ENCODE assay signal across 22 cellular contexts in genomic region chr11:15970506-15971214, GRCh38.
A peak's percentile ranks its signal among the peaks of the same experiment; 100 is the strongest.
DNase-seq lines count a peak whose midpoint lies in the region; ATAC-seq and TF ChIP-seq lines count a peak whose summit lies in the region.
"Had no signal": no experiment of that assay in that cellular context is flagged by ENCODE, and none has a peak within 500 bp of the region (broad histone marks: within the 10 kb centered on the region; RNA-seq: fewer than 3 reads in every experiment).

No MANE protein-coding gene starts in this region.

- peak overlapping the region; percentile 98 for H3K27ac ChIP-seq in ACC112 (ENCODE audit: low read depth, low read length)
- peak overlapping the region in 3 of 4 donors; percentile 48 to 62 (median 50) for H3K27ac ChIP-seq in body of pancreas
- H3K27ac ChIP-seq in osteoblast (ENCODE audit: low read depth, low read length): peak overlapping the region; percentile 92

- H3K4me1 Mint-ChIP-seq in activated CD4-positive, alpha-beta memory T cell treated with anti-CD3 and anti-CD28 coated beads for 36 hours (ENCODE audit: low read depth): no peaks in the 10 kb centered on the region
- H3K4me1 Mint-ChIP-seq: B cell; central memory CD8-positive, alpha-beta T cell; T-helper 17 cell had no signal

- CTCF ChIA-PET in activated CD4-positive, alpha-beta memory T cell treated with anti-CD3 and anti-CD28 coated beads for 36 hours (lab: Charles Lee): interaction anchor here (0.6 kb wide), 1 partner anchor 220 kb away, joined by 3 read pairs; no protein-coding TSS in a partner anchor

- H3K27ac Mint-ChIP-seq in activated CD4-positive, alpha-beta memory T cell treated with anti-CD3 and anti-CD28 coated beads for 36 hours: no peak overlapping the region
- H3K27ac Mint-ChIP-seq: activated CD8-positive, alpha-beta T cell treated with anti-CD3 and anti-CD28 coated beads for 36 hours; activated naive CD8-positive, alpha-beta T cell; B cell; T-helper 17 cell had no signal

- H3K9me3 Mint-ChIP-seq in activated CD4-positive, alpha-beta memory T cell treated with anti-CD3 and anti-CD28 coated beads for 36 hours: no peaks in the 10 kb centered on the region
- H3K9me3 Mint-ChIP-seq: activated CD8-positive, alpha-beta T cell treated with anti-CD3 and anti-CD28 coated beads for 36 hours; central memory CD8-positive, alpha-beta T cell had no signal

- 87 to 93% methylated on average over 3 of the region's 3 CpGs for WGBS in body of pancreas, 2 donors

- DNase-seq in LNCaP clone FGC (ENCODE audit: low read depth): peak; percentile 89
- DNase-seq in body of pancreas: no peak
- no peak for DNase-seq in osteoblast (ENCODE audit: insufficient read length, low spot score, missing footprints)
- no peak for DNase-seq in activated CD4-positive, alpha-beta memory T cell treated with anti-CD3 and anti-CD28 coated beads for 36 hours
- no peak for DNase-seq in NCI-H345 treated with DMSO at 0.1 percent for 48 hours (lab: John Stamatoyannopoulos, UW; ENCODE audit: unreplicated experiment)
- no peak for DNase-seq in stimulated activated CD4-positive, alpha-beta T cell treated with anti-CD3 and anti-CD28 coated beads, Interleukin-1b, Interleukin-23, amount 100 ng/mL, for 48 hours
- no peak for DNase-seq in omental fat pad (ENCODE audit: low spot score)
- DNase-seq: activated CD8-positive, alpha-beta T cell treated with anti-CD3 and anti-CD28 coated beads for 36 hours; activated T-cell treated with anti-CD3 and anti-CD28 coated beads, Interleukin-2, amount 50 U/mL, for 48 hours; effector CD8-positive, alpha-beta T cell; GDM1; NCI-H2081 treated with DMSO at 0.1 percent for 48 hours; NCI-H774; right lobe of liver; stimulated activated CD4-positive, alpha-beta T cell treated with anti-CD3 and anti-CD28 coated beads, Interleukin-4, amount 100 ng/mL, for 4 hours; T-helper 17 cell; testis had no signal

- no peak for TF ChIP-seq POLR2A in body of pancreas (IDR thresholded peaks at IDR 0.05)

- H3K27me3 Mint-ChIP-seq in activated CD4-positive, alpha-beta memory T cell treated with anti-CD3 and anti-CD28 coated beads for 36 hours: no peaks in the 10 kb centered on the region
- H3K27me3 Mint-ChIP-seq: activated CD8-positive, alpha-beta T cell treated with anti-CD3 and anti-CD28 coated beads for 36 hours; activated naive CD8-positive, alpha-beta T cell; B cell; central memory CD8-positive, alpha-beta T cell had no signal

- peaks cover 33% of the 10 kb centered on the region for H3K4me1 ChIP-seq in ACC112 (ENCODE audit: control insufficient read depth, insufficient read depth, low read length, unreplicated experiment)
- H3K4me1 ChIP-seq in body of pancreas: peaks cover 20% of the 10 kb centered on the region
- H3K4me1 ChIP-seq in osteoblast (ENCODE audit: insufficient read depth, low read length): peaks cover 26% of the 10 kb centered on the region

- H3K27me3 ChIP-seq in ACC112 (ENCODE audit: insufficient read depth, low read length) (no peaks in the 10 kb centered on the region), body of pancreas (no peaks in the 10 kb centered on the region), osteoblast (ENCODE audit: insufficient read depth, low read length) (no peaks in the 10 kb centered on the region)
- H3K27me3 ChIP-seq: right lobe of liver, testis had no signal

- intact Hi-C loops in body of pancreas (cut with DNase I): no loop called here
- intact Hi-C loops in activated CD4-positive, alpha-beta memory T cell treated with anti-CD3 and anti-CD28 coated beads for 36 hours (cut with micrococcal nuclease): no loop called here

- H4K20me1 ChIP-seq in osteoblast (ENCODE audit: insufficient read depth, low read length): no peaks in the 10 kb centered on the region

- H3K79me2 ChIP-seq in ACC112 (ENCODE audit: control insufficient read depth, insufficient read depth, low read length, unreplicated experiment) (no peaks in the 10 kb centered on the region), osteoblast (ENCODE audit: insufficient read depth, low read length) (no peaks in the 10 kb centered on the region)

- H3K4me3 ChIP-seq in ACC112 (ENCODE audit: low read depth, low read length): peak overlapping the region; percentile 70; the same call in 1 of the 2 replicates
- no peak overlapping the region for H3K4me3 ChIP-seq in LNCaP clone FGC (ENCODE audit: low read depth, low read length)
- no peak overlapping the region for H3K4me3 ChIP-seq in body of pancreas
- no peak overlapping the region for H3K4me3 ChIP-seq in osteoblast (ENCODE audit: insufficient read depth, low read length)
- H3K4me3 ChIP-seq: right lobe of liver, testis had no signal

- POLR2A ChIA-PET in activated CD4-positive, alpha-beta memory T cell treated with anti-CD3 and anti-CD28 coated beads for 36 hours (lab: Charles Lee): no interaction called here

- peak overlapping the region; percentile 65 for H3K4me2 ChIP-seq in osteoblast (ENCODE audit: insufficient read depth, low read length)

- H3K9me3 ChIP-seq in body of pancreas: no peaks in the 10 kb centered on the region
- no peaks in the 10 kb centered on the region for H3K9me3 ChIP-seq in osteoblast (ENCODE audit: low read depth, low read length)
- H3K9me3 ChIP-seq: right lobe of liver, testis had no signal

- ATAC-seq in body of pancreas (no peak), omental fat pad (ENCODE audit: low FRiP score) (no peak)
- ATAC-seq: activated CD8-positive, alpha-beta T cell treated with anti-CD3 and anti-CD28 coated beads for 36 hours; HepG2; right lobe of liver; T-helper 17 cell had no signal

- H2AFZ ChIP-seq in ACC112 (ENCODE audit: low read length, unreplicated experiment) (peak overlapping the region; percentile 49), osteoblast (ENCODE audit: low read length) (peak overlapping the region; percentile 11)

- H3K36me3 ChIP-seq in ACC112 (ENCODE audit: insufficient read depth, low read length) (no peaks in the 10 kb centered on the region), body of pancreas (replicated peaks in 1 of 2; ENCODE audit: insufficient read depth in 1 of 2, low read depth in 2 of 2) (no peaks in the 10 kb centered on the region), osteoblast (ENCODE audit: insufficient read depth, low read length) (no peaks in the 10 kb centered on the region)
- H3K36me3 ChIP-seq: right lobe of liver had no signal

- TF ChIP-seq CTCF in LNCaP clone FGC (IDR thresholded peaks at IDR 0.05; ENCODE audit: control insufficient read depth, extremely low read depth, insufficient read depth): 0 out of 2 replicates have a peak, but pooled peaks have one; percentile 9
- no peak for TF ChIP-seq CTCF in body of pancreas (IDR thresholded peaks at IDR 0.05)
- no peak for TF ChIP-seq CTCF in osteoblast (IDR thresholded peaks at IDR 0.05; ENCODE audit: extremely low read depth, low read depth, low read length)
- TF ChIP-seq CTCF in omental fat pad (IDR thresholded peaks at IDR 0.05): no peak

- H3K4me3 Mint-ChIP-seq in activated CD4-positive, alpha-beta memory T cell treated with anti-CD3 and anti-CD28 coated beads for 36 hours: no peak overlapping the region
- H3K4me3 Mint-ChIP-seq: activated CD8-positive, alpha-beta T cell treated with anti-CD3 and anti-CD28 coated beads for 36 hours; activated naive CD8-positive, alpha-beta T cell; B cell; central memory CD8-positive, alpha-beta T cell; T-helper 17 cell had no signal

- H3K36me3 Mint-ChIP-seq in activated CD4-positive, alpha-beta memory T cell treated with anti-CD3 and anti-CD28 coated beads for 36 hours: no peaks in the 10 kb centered on the region
- H3K36me3 Mint-ChIP-seq: activated naive CD8-positive, alpha-beta T cell had no signal
